Comparison of ENCODE assay signal across 12 cellular contexts in the genomic region with DNA sequence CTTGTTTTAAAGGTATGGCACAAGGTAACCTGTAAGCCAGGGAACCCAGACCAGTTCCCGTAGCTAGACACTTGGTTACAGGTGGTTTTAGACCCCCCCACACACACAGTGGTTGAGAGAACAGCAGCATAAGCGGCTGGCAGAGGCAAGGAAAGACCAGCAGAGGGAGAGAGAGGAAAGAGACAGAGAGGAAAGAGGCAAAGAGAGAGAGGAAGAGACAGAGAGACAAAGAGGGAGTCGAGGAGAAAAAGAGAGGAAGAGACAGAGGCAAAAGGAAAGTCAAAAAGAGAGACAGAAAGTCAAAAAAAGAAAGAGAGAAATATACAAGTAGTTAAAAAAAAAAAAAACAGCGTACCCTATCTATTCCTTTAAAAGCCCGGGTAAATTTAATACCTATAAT. TPM values are rescaled to one million over a fixed set of nuclear protein-coding genes. Genes with fewer than 3 reads are reported as not detected.
A peak's percentile ranks its signal among the peaks of the same experiment; 100 is the strongest.
DNase-seq lines count a peak whose midpoint lies in the region; ATAC-seq, FAIRE-seq and TF ChIP-seq lines count a peak whose summit lies in the region.
"Had no signal": no experiment of that assay in that cellular context is flagged by ENCODE, and none has a peak within 500 bp of the region (broad histone marks: within the 10 kb centered on the region; RNA-seq: fewer than 3 reads in every experiment).

No MANE protein-coding gene starts in this region.

- H2AFZ ChIP-seq in OCI-LY1 (ENCODE audit: low read length): no peak overlapping the region

- no peak overlapping the region for H3K4me2 ChIP-seq in OCI-LY1 (ENCODE audit: low read length)

- DNase-seq in activated CD4-positive, alpha-beta T cell treated with anti-CD3 and anti-CD28 coated beads, Interleukin-2, amount 10 ng/mL, durations not matched to agents 7 days and 5 days: peak; percentile 7
- DNase-seq in activated CD4-positive, alpha-beta T cell treated with anti-CD3 and anti-CD28 coated beads, Interleukin-2, amount 50 U/mL, for 4 hours: no peak
- DNase-seq in bronchial epithelial cell (ENCODE audit: low read depth): peak; percentile 11
- no peak for DNase-seq in progenitor cell of endocrine pancreas (ENCODE audit: low spot score, unreplicated experiment)
- no peak for DNase-seq in vagina (ENCODE audit: extremely low spot score in 2 of 2)
- DNase-seq: effector memory CD4-positive, alpha-beta T cell; NCI-H187 treated with DMSO at 0.1 percent for 48 hours; retina; SW 1271 had no signal

- H3K9ac ChIP-seq in OCI-LY1 (ENCODE audit: low read length): no peak overlapping the region

- no peaks in the 10 kb centered on the region for H3K79me2 ChIP-seq in OCI-LY1 (ENCODE audit: insufficient read depth, low read length)

- H3K4me3 Mint-ChIP-seq in activated CD4-positive, alpha-beta T cell treated with anti-CD3 and anti-CD28 coated beads, Interleukin-2, amount 10 ng/mL, durations not matched to agents 7 days and 5 days: no peak overlapping the region
- peak overlapping the region; percentile 12 for H3K4me3 Mint-ChIP-seq in progenitor cell of endocrine pancreas (ENCODE audit: low read depth)

- H3K4me1 Mint-ChIP-seq in activated CD4-positive, alpha-beta T cell treated with anti-CD3 and anti-CD28 coated beads, Interleukin-2, amount 10 ng/mL, durations not matched to agents 7 days and 5 days: peaks cover 3% of the 10 kb centered on the region
- H3K4me1 Mint-ChIP-seq in progenitor cell of endocrine pancreas (ENCODE audit: low read depth): peaks cover 2% of the 10 kb centered on the region

- no peaks in the 10 kb centered on the region for H3K36me3 ChIP-seq in OCI-LY1 (ENCODE audit: insufficient read depth, low read length)
- H3K36me3 ChIP-seq in bronchial epithelial cell (ENCODE audit: control insufficient read depth, insufficient read depth, low read length): no peaks in the 10 kb centered on the region
- H3K36me3 ChIP-seq in vagina: no peaks in the 10 kb centered on the region

- H3K27ac ChIP-seq in OCI-LY1 (ENCODE audit: low read depth, low read length, poor library complexity, severe bottlenecking): no peak overlapping the region
- H3K27ac ChIP-seq in vagina: no peak overlapping the region

- H3K36me3 Mint-ChIP-seq in activated CD4-positive, alpha-beta T cell treated with anti-CD3 and anti-CD28 coated beads, Interleukin-2, amount 10 ng/mL, durations not matched to agents 7 days and 5 days (ENCODE audit: low read depth): no peaks in the 10 kb centered on the region
- H3K36me3 Mint-ChIP-seq in progenitor cell of endocrine pancreas (ENCODE audit: insufficient read depth): peaks cover 3% of the 10 kb centered on the region

- H4K20me1 ChIP-seq in OCI-LY1 (ENCODE audit: insufficient read depth, low read length): no peaks in the 10 kb centered on the region

- ATAC-seq in HG03460 (IDR thresholded peaks at IDR 0.05; ENCODE audit: unreplicated experiment) (no peak), GM18867 (IDR thresholded peaks at IDR 0.05; ENCODE audit: unreplicated experiment) (no peak)

- POLR2A ChIA-PET in activated CD4-positive, alpha-beta T cell treated with anti-CD3 and anti-CD28 coated beads, Interleukin-2, amount 10 ng/mL, durations not matched to agents 7 days and 5 days (lab: Charles Lee): no interaction called here

- H3K9me3 ChIP-seq in OCI-LY1 (ENCODE audit: low read length) (no peaks in the 10 kb centered on the region), vagina (no peaks in the 10 kb centered on the region)

- no peak for FAIRE-seq in bronchial epithelial cell (lab: Jason Lieb, UNC)

- TF ChIP-seq CTCF in OCI-LY1 (IDR thresholded peaks at IDR 0.05; ENCODE audit: low read length): peak; percentile 32; the same call in 1 of the 2 replicates
- TF ChIP-seq CTCF in bronchial epithelial cell (IDR thresholded peaks at IDR 0.05; ENCODE audit: insufficient read depth, low read length, severe bottlenecking): peak; percentile 39
- peak; percentile 7 for TF ChIP-seq CTCF in progenitor cell of endocrine pancreas (IDR thresholded peaks at IDR 0.05; ENCODE audit: unreplicated experiment)
- no peak for TF ChIP-seq CTCF in vagina (IDR thresholded peaks at IDR 0.05)

- no peak for TF ChIP-seq POLR2A in vagina (IDR thresholded peaks at IDR 0.05)

- no peaks in the 10 kb centered on the region for H3K9me2 ChIP-seq in OCI-LY1 (ENCODE audit: low read depth, low read length)

- peaks cover 9% of the 10 kb centered on the region for H3K27me3 Mint-ChIP-seq in activated CD4-positive, alpha-beta T cell treated with anti-CD3 and anti-CD28 coated beads, Interleukin-2, amount 10 ng/mL, durations not matched to agents 7 days and 5 days
- no peaks in the 10 kb centered on the region for H3K27me3 Mint-ChIP-seq in progenitor cell of endocrine pancreas

- H3K9me3 Mint-ChIP-seq in activated CD4-positive, alpha-beta T cell treated with anti-CD3 and anti-CD28 coated beads, Interleukin-2, amount 10 ng/mL, durations not matched to agents 7 days and 5 days: no peaks in the 10 kb centered on the region
- H3K9me3 Mint-ChIP-seq in progenitor cell of endocrine pancreas (ENCODE audit: low read depth): peaks cover 25% of the 10 kb centered on the region

- H3K4me1 ChIP-seq in OCI-LY1 (ENCODE audit: insufficient read depth, low read length, severe bottlenecking) (no peaks in the 10 kb centered on the region), vagina (no peaks in the 10 kb centered on the region)

- no peaks in the 10 kb centered on the region for H3K27me3 ChIP-seq in OCI-LY1 (ENCODE audit: insufficient read depth, low read length)
- no peaks in the 10 kb centered on the region for H3K27me3 ChIP-seq in bronchial epithelial cell (ENCODE audit: control insufficient read depth, insufficient read depth, low read length)
- no peaks in the 10 kb centered on the region for H3K27me3 ChIP-seq in vagina

- intact Hi-C loops in vagina (cut with DNase I): no loop called here

- CTCF ChIA-PET in activated CD4-positive, alpha-beta T cell treated with anti-CD3 and anti-CD28 coated beads, Interleukin-2, amount 10 ng/mL, durations not matched to agents 7 days and 5 days (lab: Charles Lee): no interaction called here

- no peaks in the 10 kb centered on the region for H3F3A ChIP-seq in OCI-LY1 (ENCODE audit: insufficient read depth, low read length)

- H3K27ac Mint-ChIP-seq in activated CD4-positive, alpha-beta T cell treated with anti-CD3 and anti-CD28 coated beads, Interleukin-2, amount 10 ng/mL, durations not matched to agents 7 days and 5 days: no peak overlapping the region
- peak overlapping the region; percentile 14 for H3K27ac Mint-ChIP-seq in progenitor cell of endocrine pancreas

- no peak overlapping the region for H3K4me3 ChIP-seq in OCI-LY1 (ENCODE audit: low read depth, low read length, poor library complexity, severe bottlenecking)
- no peak overlapping the region for H3K4me3 ChIP-seq in bronchial epithelial cell (ENCODE audit: low read depth, low read length)
- no peak overlapping the region for H3K4me3 ChIP-seq in vagina

RNA-seq across cellular contexts. Expression of a gene that starts 19.5 kb away (rescaled TPM):
- total RNA-seq in activated CD4-positive, alpha-beta T cell treated with anti-CD3 and anti-CD28 coated beads, Interleukin-2, amount 10 ng/mL, durations not matched to agents 7 days and 5 days: under 1 TPM; 0.33 to 0.40 TPM
- total RNA-seq in bronchial epithelial cell (0.26 and 0.51 TPM in 2 replicates), progenitor cell of endocrine pancreas (55.4 and 58.3 TPM in 2 replicates), vagina (15.0 TPM)

RNA-seq across cellular contexts. Expression of a gene that starts 28.6 kb away (rescaled TPM):
- not detected for total RNA-seq in activated CD4-positive, alpha-beta T cell treated with anti-CD3 and anti-CD28 coated beads, Interleukin-2, amount 10 ng/mL, durations not matched to agents 7 days and 5 days
- total RNA-seq in bronchial epithelial cell: not detected in 2 replicates
- 0.31 TPM in 1 of 2 replicates, not detected in the other for total RNA-seq in progenitor cell of endocrine pancreas
- not detected for total RNA-seq in vagina

RNA-seq across cellular contexts. Expression of a gene that starts 42.7 kb away (rescaled TPM):
- total RNA-seq in activated CD4-positive, alpha-beta T cell treated with anti-CD3 and anti-CD28 coated beads, Interleukin-2, amount 10 ng/mL, durations not matched to agents 7 days and 5 days: 10 to 100 TPM; 39.9 to 45.8 TPM
- total RNA-seq in bronchial epithelial cell (28.2 and 35.2 TPM in 2 replicates), progenitor cell of endocrine pancreas (68.1 and 73.8 TPM in 2 replicates), vagina (43.5 TPM)

RNA-seq across cellular contexts. Expression of a gene that starts 42.8 kb away (rescaled TPM):
- total RNA-seq in activated CD4-positive, alpha-beta T cell treated with anti-CD3 and anti-CD28 coated beads, Interleukin-2, amount 10 ng/mL, durations not matched to agents 7 days and 5 days: 10 to 100 TPM; 69.4 to 77.6 TPM
- total RNA-seq in bronchial epithelial cell (101 and 108 TPM in 2 replicates), progenitor cell of endocrine pancreas (71.5 and 75.4 TPM in 2 replicates), vagina (67.5 TPM)

RNA-seq across cellular contexts. Expression of a gene that starts 53.0 kb away (rescaled TPM):
- 100 to 1,000 TPM in 1 of 2 experiments, 10 to 100 TPM in 1; 94.3 to 102 TPM for total RNA-seq in activated CD4-positive, alpha-beta T cell treated with anti-CD3 and anti-CD28 coated beads, Interleukin-2, amount 10 ng/mL, durations not matched to agents 7 days and 5 days
- total RNA-seq in bronchial epithelial cell: 33.2 and 36.2 TPM in 2 replicates
- total RNA-seq in progenitor cell of endocrine pancreas: 234 and 261 TPM in 2 replicates
- 67.8 TPM for total RNA-seq in vagina

Comparison
In these comparisons a context has a peak if more than half of its experiments do, and no peak if none do; other contexts are left out.
1. DNase-seq: peak in activated CD4-positive, alpha-beta T cell treated with anti-CD3 and anti-CD28 coated beads, Interleukin-2, amount 10 ng/mL, durations not matched to agents 7 days and 5 days (single experiment) and bronchial epithelial cell (single experiment); none in activated CD4-positive, alpha-beta T cell treated with anti-CD3 and anti-CD28 coated beads, Interleukin-2, amount 50 U/mL, for 4 hours (0 of 2), progenitor cell of endocrine pancreas (single experiment) and vagina (0 of 2).
2. CTCF ChIP-seq: peak in OCI-LY1 (single experiment), bronchial epithelial cell (single experiment) and progenitor cell of endocrine pancreas (single experiment); none in vagina (0 of 3).
3. RNA of a gene that starts 19.5 kb away (total RNA-seq): 55.4 to 58.3 TPM in progenitor cell of endocrine pancreas and 15.0 TPM in vagina (single experiment); 0.33 to 0.40 TPM in activated CD4-positive, alpha-beta T cell treated with anti-CD3 and anti-CD28 coated beads, Interleukin-2, amount 10 ng/mL, durations not matched to agents 7 days and 5 days and 0.26 to 0.51 TPM in bronchial epithelial cell; every median in the first group is over 10 times any median in the second.